14 cellular contexts compared by ENCODE assay signal in genomic region chr21:45407629-45408247, GRCh38. TPM values are rescaled to one million over a fixed set of nuclear protein-coding genes. Genes with fewer than 3 reads are reported as not detected.
DNase-seq lines count a peak whose midpoint lies in the region; ATAC-seq and TF ChIP-seq lines count a peak whose summit lies in the region.
"Had no signal": no experiment of that assay in that cellular context is flagged by ENCODE, and none has a peak within 500 bp of the region (broad histone marks: within the 10 kb centered on the region; RNA-seq: fewer than 3 reads in every experiment).

No MANE protein-coding gene starts in this region.

- H2AFZ ChIP-seq in H9 (ENCODE audit: low read length) (no peak overlapping the region), trophoblast cell (ENCODE audit: insufficient read depth, low read length, poor library complexity) (no peak overlapping the region)

- no peaks in the 10 kb centered on the region; a peak in 1 of 5 replicates for H3K9me3 Mint-ChIP-seq in H9
- H3K9me3 Mint-ChIP-seq in naive thymus-derived CD4-positive, alpha-beta T cell: peaks cover 0 to 5% (median 0%) of the 10 kb centered on the region in 11 donors
- H3K9me3 Mint-ChIP-seq: memory B cell; T-helper 2 cell treated with Interferon-gamma antibody and Interleukin-4, amounts not matched to agents 5 μg/mL and 100 μg/mL, for 36 hours had no signal

- no peak overlapping the region for H4K12ac ChIP-seq in trophoblast cell (ENCODE audit: low read depth, low read length)

- H3K4me2 ChIP-seq in H9 (ENCODE audit: insufficient read depth, insufficient read length, low read length) (peak overlapping the region; percentile 77), trophoblast cell (ENCODE audit: low read length) (peak overlapping the region; percentile 72)

- H2BK5ac ChIP-seq in H9 (ENCODE audit: insufficient read length, low read length) (no peak overlapping the region), trophoblast cell (ENCODE audit: low read depth, low read length, poor library complexity) (no peak overlapping the region)

- H3K27ac Mint-ChIP-seq in H9: peak overlapping the region; percentile 80 to 98 (median 84); a peak in 6 of 7 replicates
- no peak overlapping the region for H3K27ac Mint-ChIP-seq in naive thymus-derived CD4-positive, alpha-beta T cell
- H3K27ac Mint-ChIP-seq: memory B cell; T-helper 2 cell treated with Interferon-gamma antibody and Interleukin-4, amounts not matched to agents 5 μg/mL and 100 μg/mL, for 36 hours had no signal

- H3K27me3 ChIP-seq in H9 (ENCODE audit: insufficient read depth, low read length) (no peaks in the 10 kb centered on the region), WERI-Rb-1 (ENCODE audit: insufficient read depth, low read depth, severe bottlenecking) (peaks cover 18% of the 10 kb centered on the region), right cardiac atrium (ENCODE audit: control insufficient read depth, insufficient read depth) (no peaks in the 10 kb centered on the region), trophoblast cell (ENCODE audit: insufficient read depth, low read length) (no peaks in the 10 kb centered on the region)
- peaks cover 2 to 5% of the 10 kb centered on the region in 2 donors for H3K27me3 ChIP-seq in naive thymus-derived CD4-positive, alpha-beta T cell (ENCODE audit: control insufficient read depth in 2 of 2, insufficient read depth in 2 of 2, low read length in 2 of 2)

- H4K8ac ChIP-seq in H9 (replicated peaks; ENCODE audit: insufficient read length, low read depth, low read length): no peak overlapping the region
- H4K8ac ChIP-seq in trophoblast cell (ENCODE audit: low read depth, low read length): peak overlapping the region; percentile 4

- peaks cover 0 to 24% (median 0%) of the 10 kb centered on the region in 3 experiments; a peak in 4 of 7 replicates for H3K36me3 Mint-ChIP-seq in H9 (ENCODE audit: insufficient read depth in 1 of 3, low read depth in 3 of 3)
- peaks cover 0 to 4% (median 0%) of the 10 kb centered on the region in 5 donors for H3K36me3 Mint-ChIP-seq in naive thymus-derived CD4-positive, alpha-beta T cell
- H3K36me3 Mint-ChIP-seq: CD4-positive, alpha-beta memory T cell; memory B cell had no signal

- no peak overlapping the region for H3K4ac ChIP-seq in H9 (ENCODE audit: low read depth, low read length)
- peak overlapping the region; percentile 28 for H3K4ac ChIP-seq in trophoblast cell (ENCODE audit: low read depth, low read length)

- peak overlapping the region; percentile 78 to 86 for H3K4me3 Mint-ChIP-seq in H9
- peak overlapping the region in 4 of 10 donors; percentile 13 to 39 (median 22) for H3K4me3 Mint-ChIP-seq in naive thymus-derived CD4-positive, alpha-beta T cell
- H3K4me3 Mint-ChIP-seq: memory B cell; T-helper 2 cell treated with Interferon-gamma antibody and Interleukin-4, amounts not matched to agents 5 μg/mL and 100 μg/mL, for 36 hours had no signal

- peaks cover 62 to 68% of the 10 kb centered on the region in 2 experiments for H3K4me1 Mint-ChIP-seq in H9
- H3K4me1 Mint-ChIP-seq in naive thymus-derived CD4-positive, alpha-beta T cell: peaks cover 6 to 18% (median 16%) of the 10 kb centered on the region in 7 donors

- H4K5ac ChIP-seq in H9 (ENCODE audit: insufficient read length, low read depth, low read length): no peak overlapping the region

- H4K20me1 ChIP-seq in H9 (ENCODE audit: control insufficient read depth, insufficient read depth, insufficient read length): peaks cover 2% of the 10 kb centered on the region

- H3K79me2 ChIP-seq in H9 (ENCODE audit: insufficient read depth, low read length): peaks cover 48% of the 10 kb centered on the region; the same call in 1 of the 2 replicates
- peaks cover 37% of the 10 kb centered on the region for H3K79me2 ChIP-seq in trophoblast cell (ENCODE audit: control insufficient read depth, insufficient read depth, low read length, poor library complexity)

- WGBS in H9 (ENCODE audit: extremely low coverage, insufficient read length, low lambda C conversion rate): no CpG with 5 or more reads among the region's 10 CpGs
- 85% methylated on average over 10 of the region's 10 CpGs for WGBS in right cardiac atrium
- no CpG with 5 or more reads among the region's 10 CpGs for WGBS in trophoblast cell (ENCODE audit: extremely low coverage, insufficient coverage, insufficient read length)

- CTCF ChIA-PET in naive thymus-derived CD4-positive, alpha-beta T cell (lab: Charles Lee): interaction anchor here (0.5 kb wide), 1 partner anchor 264 kb away, joined by 6 read pairs; no protein-coding TSS in a partner anchor

- no peak overlapping the region for H3T11ph ChIP-seq in H9 (ENCODE audit: low read length)

- H2BK120ac ChIP-seq in H9 (ENCODE audit: low read depth, low read length, poor library complexity, severe bottlenecking): no peak overlapping the region
- peak overlapping the region; percentile 0 for H2BK120ac ChIP-seq in trophoblast cell (ENCODE audit: insufficient read depth, low read length, poor library complexity)

- no peak for ATAC-seq in right cardiac atrium
- no peak for ATAC-seq in naive thymus-derived CD4-positive, alpha-beta T cell
- ATAC-seq in GM21367 (IDR thresholded peaks at IDR 0.05; ENCODE audit: unreplicated experiment): no peak

- H2AK5ac ChIP-seq in H9 (ENCODE audit: insufficient read length, low read length): no peak overlapping the region
- peak overlapping the region; percentile 2 for H2AK5ac ChIP-seq in trophoblast cell (ENCODE audit: low read length)

- H2BK20ac ChIP-seq in H9 (ENCODE audit: low read depth, low read length, poor library complexity, severe bottlenecking): no peak overlapping the region

- H3K23me2 ChIP-seq in H9 (ENCODE audit: insufficient read length, low read depth, low read length, poor library complexity, severe bottlenecking): peaks cover 10% of the 10 kb centered on the region

- no peak overlapping the region for H2BK15ac ChIP-seq in H9 (ENCODE audit: low read depth, low read length)

- DNase-seq in H9 (no peak), WERI-Rb-1 (no peak), right cardiac atrium (peak; percentile 16 to 50 (median 27)), trophoblast cell (no peak), AG20443 (ENCODE audit: low spot score) (no peak), iPS-NIHi11 (ENCODE audit: low spot score) (no peak)
- DNase-seq in naive thymus-derived CD4-positive, alpha-beta T cell: no peak
- DNase-seq: effector CD8-positive, alpha-beta T cell; glutamatergic neuron; NCI-H2171 treated with DMSO at 0.1 percent for 48 hours had no signal

- intact Hi-C loops in right cardiac atrium (cut with DNase I): no loop called here
- intact Hi-C loops in naive thymus-derived CD4-positive, alpha-beta T cell (cut with micrococcal nuclease): no loop called here

- no peak overlapping the region for H3K56ac ChIP-seq in H9 (ENCODE audit: insufficient read length, low read depth, low read length)

- no peaks in the 10 kb centered on the region for H3K79me1 ChIP-seq in H9 (ENCODE audit: insufficient read depth, low read depth, low read length, poor library complexity, severe bottlenecking)
- peaks cover 35% of the 10 kb centered on the region for H3K79me1 ChIP-seq in trophoblast cell (ENCODE audit: low read length)

- H4K91ac ChIP-seq in H9 (ENCODE audit: insufficient read length, low read depth, low read length) (no peak overlapping the region), trophoblast cell (ENCODE audit: low read depth, low read length) (peak overlapping the region; percentile 64)

- H3K14ac ChIP-seq in H9 (ENCODE audit: insufficient read depth, low read length) (peak overlapping the region; percentile 40; the same call in 1 of the 2 replicates), trophoblast cell (ENCODE audit: low read length) (peak overlapping the region; percentile 50)

- H3K9ac ChIP-seq in H9 (ENCODE audit: extremely low read depth, insufficient read length, low read length) (no peak overlapping the region), trophoblast cell (ENCODE audit: low read length) (peak overlapping the region; percentile 8)

- no peaks in the 10 kb centered on the region for H3K36me3 ChIP-seq in WERI-Rb-1
- peaks cover 21 to 22% of the 10 kb centered on the region in 2 experiments for H3K36me3 ChIP-seq in trophoblast cell (ENCODE audit: control insufficient read depth in 1 of 2, insufficient read depth in 2 of 2, low read length in 2 of 2)
- no peaks in the 10 kb centered on the region for H3K36me3 ChIP-seq in naive thymus-derived CD4-positive, alpha-beta T cell (ENCODE audit: control insufficient read depth in 2 of 3, insufficient read depth in 3 of 3, low read length in 3 of 3)

- H3K27ac ChIP-seq in H9 (ENCODE audit: insufficient read length, low read depth, low read length) (no peak overlapping the region), WERI-Rb-1 (no peak overlapping the region), right cardiac atrium (ENCODE audit: low read length) (no peak overlapping the region), trophoblast cell (ENCODE audit: low read depth, low read length) (peak overlapping the region; percentile 47)
- no peak overlapping the region for H3K27ac ChIP-seq in naive thymus-derived CD4-positive, alpha-beta T cell (ENCODE audit: low read depth, low read length)

- peaks cover 15% of the 10 kb centered on the region; the same call in 1 of the 2 replicates for H3K4me1 ChIP-seq in H9 (ENCODE audit: insufficient read depth, low read length)
- peaks cover 3% of the 10 kb centered on the region for H3K4me1 ChIP-seq in right cardiac atrium (ENCODE audit: control insufficient read depth, insufficient read depth, low read length)
- peaks cover 46 to 48% of the 10 kb centered on the region in 2 experiments for H3K4me1 ChIP-seq in trophoblast cell (ENCODE audit: control insufficient read depth in 1 of 2, insufficient read depth in 2 of 2, low read length in 2 of 2)
- H3K4me1 ChIP-seq in naive thymus-derived CD4-positive, alpha-beta T cell (ENCODE audit: control insufficient read depth in 2 of 2, insufficient read depth in 2 of 2, low read length in 2 of 2): peaks cover 0 to 5% of the 10 kb centered on the region in 2 donors

- H3K18ac ChIP-seq in H9 (ENCODE audit: insufficient read length, low read depth, low read length) (no peak overlapping the region), trophoblast cell (ENCODE audit: low read length) (peak overlapping the region; percentile 36)

- POLR2A ChIA-PET in naive thymus-derived CD4-positive, alpha-beta T cell (lab: Charles Lee): no interaction called here

- peak overlapping the region; percentile 35 for H2BK12ac ChIP-seq in H9 (ENCODE audit: insufficient read length, low read depth, low read length)
- H2BK12ac ChIP-seq in trophoblast cell (ENCODE audit: low read length): peak overlapping the region; percentile 27

- H3K27me3 Mint-ChIP-seq in H9 (ENCODE audit: low read depth): peaks cover 12% of the 10 kb centered on the region
- peaks cover 23 to 41% (median 37%) of the 10 kb centered on the region in 5 donors for H3K27me3 Mint-ChIP-seq in naive thymus-derived CD4-positive, alpha-beta T cell

- H3K23ac ChIP-seq in H9 (ENCODE audit: insufficient read length, low read depth, low read length): no peak overlapping the region
- H3K23ac ChIP-seq in trophoblast cell (ENCODE audit: low read length): no peak overlapping the region

- H3K4me3 ChIP-seq in WERI-Rb-1 (ENCODE audit: low read depth, low read length) (no peak overlapping the region), right cardiac atrium (ENCODE audit: low read length) (no peak overlapping the region), trophoblast cell (ENCODE audit: low read depth, low read length) (peak overlapping the region; percentile 10)
- no peak overlapping the region for H3K4me3 ChIP-seq in naive thymus-derived CD4-positive, alpha-beta T cell (ENCODE audit: low read length)

- H3K9me3 ChIP-seq in H9 (ENCODE audit: control insufficient read depth, low read depth, low read length) (no peaks in the 10 kb centered on the region), WERI-Rb-1 (ENCODE audit: severe bottlenecking) (no peaks in the 10 kb centered on the region), right cardiac atrium (ENCODE audit: control insufficient read depth, low read length) (no peaks in the 10 kb centered on the region), trophoblast cell (ENCODE audit: insufficient read depth, low read depth, low read length) (no peaks in the 10 kb centered on the region)
- no peaks in the 10 kb centered on the region for H3K9me3 ChIP-seq in naive thymus-derived CD4-positive, alpha-beta T cell (ENCODE audit: control insufficient read depth in 2 of 3, low read length in 3 of 3)

- TF ChIP-seq CTCF in H9 (conservative IDR thresholded peaks at IDR 0.05) (peak; percentile 34), WERI-Rb-1 (IDR thresholded peaks at IDR 0.05; ENCODE audit: low read depth, low read length) (peak; percentile 36)

RNA-seq across cellular contexts. Expression of gene COL18A1, which starts 2.8 kb away (rescaled TPM):
- 232 and 234 TPM in 2 replicates for total RNA-seq in H9 (2021)
- 100 to 1,000 TPM in 1 of 4 donors, 10 to 100 TPM in 3; 63.5 to 134 (median 84.6) TPM for total RNA-seq in right cardiac atrium
- 52.3 TPM for polyA plus RNA-seq in right cardiac atrium
- polyA plus RNA-seq in trophoblast cell (2013): 174 and 188 TPM in 2 replicates
- total RNA-seq in naive thymus-derived CD4-positive, alpha-beta T cell: 10 to 100 TPM in 4 of 5 experiments, 1 to 10 TPM in 1; 9.0 to 89.8 (median 15.4) TPM
- polyA plus RNA-seq in naive thymus-derived CD4-positive, alpha-beta T cell: 10 to 100 TPM in 1 of 2 donors, 1 to 10 TPM in 1; 7.0 to 15.5 TPM

Comparison
In these comparisons a context has a peak if more than half of its experiments do, and no peak if none do; other contexts are left out.
1. DNase-seq: peak in right cardiac atrium (3 of 3); none in H9 (single experiment), WERI-Rb-1 (single experiment), trophoblast cell (0 of 2), naive thymus-derived CD4-positive, alpha-beta T cell (0 of 9), AG20443 (single experiment) and iPS-NIHi11 (single experiment).
2. H3K27ac Mint-ChIP-seq: peak in H9 (3 of 3); none in naive thymus-derived CD4-positive, alpha-beta T cell (0 of 9).